In genomic region chr7:100075418-100075817, GRCh38 we compare ENCODE assay signal across 25 cellular contexts. TPM values are rescaled to one million over a fixed set of nuclear protein-coding genes. Genes with fewer than 3 reads are reported as not detected.
DNase-seq lines count a peak whose midpoint lies in the region; ATAC-seq, FAIRE-seq and TF ChIP-seq lines count a peak whose summit lies in the region.
"Had no signal": no experiment of that assay in that cellular context is flagged by ENCODE, and none has a peak within 500 bp of the region (broad histone marks: within the 10 kb centered on the region; RNA-seq: fewer than 3 reads in every experiment).

No MANE protein-coding gene starts in this region.

- intact Hi-C loops in HepG2 (cut with micrococcal nuclease; ENCODE audit: unreplicated experiment) (no loop called here), right lobe of liver (cut with DNase I) (no loop called here)

- H2BK120ac ChIP-seq in trophoblast cell (ENCODE audit: insufficient read depth, low read length, poor library complexity), result no peak overlapping the region

- TF ChIP-seq POLR2A in HepG2 (IDR thresholded peaks at IDR 0.05; ENCODE audit: insufficient read depth in 1 of 2, low read depth in 2 of 2, low read length in 2 of 2) (peak in 1 of 2 experiments; percentile 21; a peak in 1 of 4 replicates), right lobe of liver (IDR thresholded peaks at IDR 0.05) (no peak)

- no peak overlapping the region for H3K14ac ChIP-seq in trophoblast cell (ENCODE audit: low read length)

- H4K91ac ChIP-seq in trophoblast cell (ENCODE audit: low read depth, low read length), result no peak overlapping the region

- no peaks in the 10 kb centered on the region for H3K79me1 ChIP-seq in trophoblast cell (ENCODE audit: low read length)

- H3K36me3 Mint-ChIP-seq in glutamatergic neuron (ENCODE audit: unreplicated experiment), result peaks cover 62% of the 10 kb centered on the region
- peaks cover 22 to 93% (median 66%) of the 10 kb centered on the region in 3 donors for H3K36me3 Mint-ChIP-seq in naive thymus-derived CD8-positive, alpha-beta T cell

- in situ Hi-C loops in HepG2 (cut with HindIII; ENCODE audit: extremely low pct_ligation_motif_present, low pct_unique_long_range_greater_than_20kb), result no loop called here

- no TSS peak for BruUV-seq in HepG2 (replicated peaks; lab: Mats Ljungman, UMichigan)

- H3K36me3 ChIP-seq in HepG2 (replicated peaks in 1 of 2; ENCODE audit: control insufficient read depth in 1 of 2, insufficient read depth in 2 of 2, low read length in 2 of 2) (peaks cover 33 to 73% of the 10 kb centered on the region in 2 experiments), right lobe of liver (peaks cover 8 to 70% (median 54%) of the 10 kb centered on the region in 4 donors), trophoblast cell (ENCODE audit: control insufficient read depth in 1 of 2, insufficient read depth in 2 of 2, low read length in 2 of 2) (peaks cover 73 to 81% of the 10 kb centered on the region in 2 experiments)

- peaks cover 36% of the 10 kb centered on the region for H4K20me1 ChIP-seq in HepG2 (ENCODE audit: insufficient read depth, low read length)

- no peak overlapping the region for H3K27ac ChIP-seq in HepG2 (ENCODE audit: extremely low read length, insufficient read depth, low read length)
- no peak overlapping the region for H3K27ac ChIP-seq in right lobe of liver
- no peak overlapping the region for H3K27ac ChIP-seq in trophoblast cell (ENCODE audit: low read depth, low read length)
- H3K27ac ChIP-seq: 22Rv1 had no signal

- no peak overlapping the region for H4K8ac ChIP-seq in trophoblast cell (ENCODE audit: low read depth, low read length)

- no peak overlapping the region for H3K27ac Mint-ChIP-seq in glutamatergic neuron (ENCODE audit: unreplicated experiment)
- peak overlapping the region in 2 of 10 donors; percentile 55 to 69 for H3K27ac Mint-ChIP-seq in naive thymus-derived CD8-positive, alpha-beta T cell
- H3K27ac Mint-ChIP-seq: GM23338, H9 had no signal

- TF ChIP-seq EP300 in HepG2 (IDR thresholded peaks at IDR 0.05; ENCODE audit: low read depth in 2 of 2, low read length in 2 of 2) (no peak), HepG2 (CRISPR knock-in tag; IDR thresholded peaks at IDR 0.05; ENCODE audit: borderline replicate concordance) (no peak)

- H2AFZ ChIP-seq in HepG2 (ENCODE audit: low read length) (no peak overlapping the region), trophoblast cell (ENCODE audit: insufficient read depth, low read length, poor library complexity) (no peak overlapping the region)
- H2AFZ ChIP-seq: GM23338 had no signal

- peaks cover 39% of the 10 kb centered on the region for H3K4me1 ChIP-seq in HepG2 (ENCODE audit: insufficient read depth, low read length)
- peaks cover 0 to 25% (median 11%) of the 10 kb centered on the region in 4 donors for H3K4me1 ChIP-seq in right lobe of liver
- peaks cover 1 to 4% of the 10 kb centered on the region in 2 experiments for H3K4me1 ChIP-seq in trophoblast cell (ENCODE audit: control insufficient read depth in 1 of 2, insufficient read depth in 2 of 2, low read length in 2 of 2)
- H3K4me1 ChIP-seq: BE2C had no signal

- no peak overlapping the region for H2BK5ac ChIP-seq in trophoblast cell (ENCODE audit: low read depth, low read length, poor library complexity)

- H3K27me3 Mint-ChIP-seq in glutamatergic neuron (ENCODE audit: unreplicated experiment), result peaks cover 30% of the 10 kb centered on the region
- H3K27me3 Mint-ChIP-seq in naive thymus-derived CD8-positive, alpha-beta T cell, result no peaks in the 10 kb centered on the region
- H3K27me3 Mint-ChIP-seq: CD4-positive, alpha-beta memory T cell had no signal

- no peak overlapping the region for H2AK5ac ChIP-seq in trophoblast cell (ENCODE audit: low read length)

- no peaks in the 10 kb centered on the region for H3K27me3 ChIP-seq in HepG2 (ENCODE audit: control insufficient read depth in 1 of 2, insufficient read depth in 2 of 2, low read length in 2 of 2)
- no peaks in the 10 kb centered on the region for H3K27me3 ChIP-seq in right lobe of liver
- H3K27me3 ChIP-seq in trophoblast cell (ENCODE audit: insufficient read depth, low read length), result no peaks in the 10 kb centered on the region
- H3K27me3 ChIP-seq: BE2C had no signal

- ATAC-seq in HepG2 (no peak), right lobe of liver (no peak), HG03354 (IDR thresholded peaks at IDR 0.05; ENCODE audit: poor library complexity, severe bottlenecking, unreplicated experiment) (no peak), HG02759 (IDR thresholded peaks at IDR 0.05; ENCODE audit: unreplicated experiment) (no peak)
- no peak for ATAC-seq in naive thymus-derived CD8-positive, alpha-beta T cell
- ATAC-seq: GM23338, HCT116 had no signal

- peak overlapping the region; percentile 34 for H3K4me3 Mint-ChIP-seq in glutamatergic neuron (ENCODE audit: unreplicated experiment)
- H3K4me3 Mint-ChIP-seq in naive thymus-derived CD8-positive, alpha-beta T cell, result no peak overlapping the region
- H3K4me3 Mint-ChIP-seq: H9 had no signal

- H3K4ac ChIP-seq in trophoblast cell (ENCODE audit: low read depth, low read length), result no peak overlapping the region

- TF ChIP-seq CTCF in HepG2 (CRISPR knock-in tag; IDR thresholded peaks at IDR 0.05), result no peak
- TF ChIP-seq CTCF in right lobe of liver (IDR thresholded peaks at IDR 0.05), result no peak
- TF ChIP-seq CTCF in glutamatergic neuron (IDR thresholded peaks at IDR 0.05; ENCODE audit: partially characterized antibody, unreplicated experiment), result no peak

- H3K79me2 ChIP-seq in HepG2 (ENCODE audit: insufficient read depth, low read length) (peaks cover 52% of the 10 kb centered on the region), trophoblast cell (ENCODE audit: control insufficient read depth, insufficient read depth, low read length, poor library complexity) (peaks cover 7% of the 10 kb centered on the region)

- H3K9me3 Mint-ChIP-seq in glutamatergic neuron (ENCODE audit: unreplicated experiment), result peaks cover 39% of the 10 kb centered on the region
- H3K9me3 Mint-ChIP-seq in naive thymus-derived CD8-positive, alpha-beta T cell, result peaks cover 0 to 31% (median 18%) of the 10 kb centered on the region in 9 donors

- peak overlapping the region; percentile 74 for H3K18ac ChIP-seq in trophoblast cell (ENCODE audit: low read length)

- CTCF ChIA-PET in HepG2 (lab: Yijun Ruan, JAX; ENCODE audit: low intra/inter-chr PET ratio, low total read pairs), result no interaction called here

- H3K9me3 ChIP-seq in HepG2 (ENCODE audit: low read length), result no peaks in the 10 kb centered on the region
- H3K9me3 ChIP-seq in right lobe of liver, result peaks cover 4 to 14% (median 9%) of the 10 kb centered on the region in 4 donors
- H3K9me3 ChIP-seq in trophoblast cell (ENCODE audit: insufficient read depth, low read depth, low read length), result peaks cover 33% of the 10 kb centered on the region

- POLR2A ChIA-PET in HepG2 (lab: Yijun Ruan, JAX), result no interaction called here
- POLR2A ChIA-PET in naive thymus-derived CD8-positive, alpha-beta T cell (lab: Charles Lee), result interaction anchor here (0.5 to 1.1 kb wide), 3 partner anchors 16 to 362 kb away, joined by 3 read pairs; no protein-coding TSS in a partner anchor

- WGBS in HepG2 (ENCODE audit: low lambda C conversion rate), result 90% methylated on average over 6 of the region's 6 CpGs
- WGBS in right lobe of liver (ENCODE audit: insufficient coverage, low coverage, low lambda C conversion rate, missing lambda C conversion rate), result no CpG with 5 or more reads among the region's 6 CpGs
- WGBS in trophoblast cell (ENCODE audit: extremely low coverage, insufficient coverage, insufficient read length), result no CpG with 5 or more reads among the region's 6 CpGs

- H2BK12ac ChIP-seq in trophoblast cell (ENCODE audit: low read length), result no peak overlapping the region

- no peak overlapping the region for H3K23ac ChIP-seq in trophoblast cell (ENCODE audit: low read length)

- H3K4me2 ChIP-seq in HepG2 (ENCODE audit: low read depth, low read length), result no peak overlapping the region
- H3K4me2 ChIP-seq in trophoblast cell (ENCODE audit: low read length), result no peak overlapping the region
- H3K4me2 ChIP-seq: GM23338 had no signal

- H4K12ac ChIP-seq in trophoblast cell (ENCODE audit: low read depth, low read length), result no peak overlapping the region

- no peak overlapping the region for H3K4me3 ChIP-seq in HepG2 (replicated peaks in 1 of 3; ENCODE audit: insufficient read depth in 1 of 3, low read depth in 2 of 3, low read length in 3 of 3)
- no peak overlapping the region for H3K4me3 ChIP-seq in right lobe of liver
- H3K4me3 ChIP-seq in trophoblast cell (ENCODE audit: low read depth, low read length), result no peak overlapping the region
- H3K4me3 ChIP-seq: GM23338 had no signal

- TF ChIP-seq RAD21 in HepG2 (CRISPR knock-in tag; IDR thresholded peaks at IDR 0.05), result no peak

- no peak for DNase-seq in HepG2 (ENCODE audit: low spot score)
- no peak for DNase-seq in right lobe of liver
- no peak for DNase-seq in glutamatergic neuron
- no peak for DNase-seq in trophoblast cell
- DNase-seq in cortex of kidney (lab: John Stamatoyannopoulos, UW), result no peak
- no peak for DNase-seq in naive thymus-derived CD8-positive, alpha-beta T cell
- DNase-seq: ACHN; AML-193; BE2C; C1 segment of cervical spinal cord; Calu3; CD4-positive, alpha-beta memory T cell; COR-L47; DMS53; DMS79 treated with DMSO at 0.1 percent for 48 hours; GF-D8; H9 had no signal

- no peak for FAIRE-seq in HepG2 (lab: Jason Lieb, UNC)
- FAIRE-seq: A204.1, GM12891, GM18507 had no signal

- peaks cover 8% of the 10 kb centered on the region for H3K4me1 Mint-ChIP-seq in glutamatergic neuron (ENCODE audit: low read depth, unreplicated experiment)
- H3K4me1 Mint-ChIP-seq in naive thymus-derived CD8-positive, alpha-beta T cell, result peaks cover 12 to 21% (median 15%) of the 10 kb centered on the region in 4 donors

- H3K9ac ChIP-seq in HepG2 (ENCODE audit: insufficient read depth, low read depth, low read length) (no peak overlapping the region), trophoblast cell (ENCODE audit: low read length) (no peak overlapping the region)

RNA-seq across cellular contexts. Expression of gene ZNF3, which starts 6.1 kb away (rescaled TPM):
- total RNA-seq in HepG2 (2016; rRNA removed; fragmentation: Illumina TruSeq; extraction: Trizol) (53.2 and 56.9 TPM in 2 replicates), right lobe of liver (10 to 100 TPM in 5 of 6 experiments, 1 to 10 TPM in 1; 9.7 to 18.8 (median 14.0) TPM), glutamatergic neuron (ENCODE audit: unreplicated experiment) (87.9 TPM)
- 14.5 and 17.2 TPM in 2 replicates for total RNA-seq in HepG2 (2016; cell fraction: cytosol; rRNA removed; fragmentation: Illumina TruSeq; extraction: Trizol; ENCODE audit: low read depth)
- 49.6 and 57.2 TPM in 2 replicates for total RNA-seq in HepG2 (2016; cell fraction: insoluble cytoplasmic fraction; rRNA removed; fragmentation: Illumina TruSeq; extraction: Trizol)
- total RNA-seq in HepG2 (2016; cell fraction: membrane; rRNA removed; fragmentation: Illumina TruSeq; extraction: Trizol), result 31.0 and 33.2 TPM in 2 replicates
- total RNA-seq in HepG2 (2016; cell fraction: nucleus; rRNA removed; fragmentation: Illumina TruSeq; extraction: Trizol), result 75.6 and 79.7 TPM in 2 replicates
- 29.1 and 33.7 TPM in 2 replicates for polyA plus RNA-seq in HepG2 (2011; rRNA removed)
- 14.7 and 19.2 TPM in 2 replicates for polyA plus RNA-seq in HepG2 (2011; cell fraction: cytosol; rRNA removed)
- polyA plus RNA-seq in HepG2 (2011; cell fraction: nucleus; rRNA removed), result 57.3 and 62.4 TPM in 2 replicates
- 30.0 and 30.2 TPM in 2 replicates for polyA plus RNA-seq in HepG2 (2012)
- polyA plus RNA-seq in HepG2 (2016; cell fraction: cytosol; fragmentation: Illumina TruSeq; extraction: Trizol; ENCODE audit: low read depth), result 5.1 and 5.2 TPM in 2 replicates
- polyA plus RNA-seq in HepG2 (2016; cell fraction: insoluble cytoplasmic fraction; fragmentation: Illumina TruSeq; extraction: Trizol; ENCODE audit: low read depth), result 35.8 and 38.2 TPM in 2 replicates
- polyA plus RNA-seq in HepG2 (2016; cell fraction: membrane; fragmentation: Illumina TruSeq; extraction: Trizol; ENCODE audit: low read depth), result 12.2 and 13.7 TPM in 2 replicates
- 98.1 and 100 TPM in 2 replicates for polyA plus RNA-seq in HepG2 (2016; cell fraction: nucleus; fragmentation: Illumina TruSeq; extraction: Trizol; ENCODE audit: insufficient read depth, low read depth)
- polyA minus RNA-seq in HepG2 (2011; rRNA and poly(A)+ RNA removed; ENCODE audit: low replicate concordance), result 32.6 and 73.5 TPM in 2 replicates
- 17.8 and 19.3 TPM in 2 replicates for polyA minus RNA-seq in HepG2 (2011; cell fraction: cytosol; rRNA and poly(A)+ RNA removed)
- 103 and 106 TPM in 2 replicates for polyA minus RNA-seq in HepG2 (2011; cell fraction: nucleus; rRNA and poly(A)+ RNA removed)
- polyA plus RNA-seq in trophoblast cell (2013), result 31.8 and 35.0 TPM in 2 replicates
- total RNA-seq in naive thymus-derived CD8-positive, alpha-beta T cell, result 10 to 100 TPM; 42.7 to 48.8 TPM
- polyA plus RNA-seq in naive thymus-derived CD8-positive, alpha-beta T cell, result 10 to 100 TPM; 17.4 to 28.4 (median 20.2) TPM

RNA-seq across cellular contexts. Expression of gene COPS6, which starts 13.4 kb away (rescaled TPM):
- total RNA-seq in HepG2 (2016; rRNA removed; fragmentation: Illumina TruSeq; extraction: Trizol), result 33.4 and 64.4 TPM in 2 replicates
- total RNA-seq in HepG2 (2016; cell fraction: cytosol; rRNA removed; fragmentation: Illumina TruSeq; extraction: Trizol; ENCODE audit: low read depth), result 9.5 and 10.2 TPM in 2 replicates
- 36.3 and 62.5 TPM in 2 replicates for total RNA-seq in HepG2 (2016; cell fraction: insoluble cytoplasmic fraction; rRNA removed; fragmentation: Illumina TruSeq; extraction: Trizol)
- total RNA-seq in HepG2 (2016; cell fraction: membrane; rRNA removed; fragmentation: Illumina TruSeq; extraction: Trizol), result 15.0 and 17.1 TPM in 2 replicates
- 28.6 and 31.2 TPM in 2 replicates for total RNA-seq in HepG2 (2016; cell fraction: nucleus; rRNA removed; fragmentation: Illumina TruSeq; extraction: Trizol)
- polyA plus RNA-seq in HepG2 (2011; rRNA removed), result 117 and 124 TPM in 2 replicates
- 122 and 127 TPM in 2 replicates for polyA plus RNA-seq in HepG2 (2011; cell fraction: cytosol; rRNA removed)
- 63.0 and 72.5 TPM in 2 replicates for polyA plus RNA-seq in HepG2 (2011; cell fraction: nucleus; rRNA removed)
- 71.1 and 91.2 TPM in 2 replicates for polyA plus RNA-seq in HepG2 (2012)
- 26.8 and 27.5 TPM in 2 replicates for polyA plus RNA-seq in HepG2 (2016; cell fraction: cytosol; fragmentation: Illumina TruSeq; extraction: Trizol; ENCODE audit: low read depth)
- 132 and 136 TPM in 2 replicates for polyA plus RNA-seq in HepG2 (2016; cell fraction: insoluble cytoplasmic fraction; fragmentation: Illumina TruSeq; extraction: Trizol; ENCODE audit: low read depth)
- polyA plus RNA-seq in HepG2 (2016; cell fraction: membrane; fragmentation: Illumina TruSeq; extraction: Trizol; ENCODE audit: low read depth), result 25.7 and 26.0 TPM in 2 replicates
- polyA plus RNA-seq in HepG2 (2016; cell fraction: nucleus; fragmentation: Illumina TruSeq; extraction: Trizol; ENCODE audit: insufficient read depth, low read depth), result 83.2 and 85.6 TPM in 2 replicates
- 104 and 348 TPM in 2 replicates for polyA minus RNA-seq in HepG2 (2011; rRNA and poly(A)+ RNA removed; ENCODE audit: low replicate concordance)
- 44.1 and 55.6 TPM in 2 replicates for polyA minus RNA-seq in HepG2 (2011; cell fraction: cytosol; rRNA and poly(A)+ RNA removed)
- 29.6 and 33.3 TPM in 2 replicates for polyA minus RNA-seq in HepG2 (2011; cell fraction: nucleus; rRNA and poly(A)+ RNA removed)
- total RNA-seq in right lobe of liver, result 10 to 100 TPM; 28.3 to 49.7 (median 42.7) TPM
- total RNA-seq in glutamatergic neuron (ENCODE audit: unreplicated experiment), result 77.4 TPM
- polyA plus RNA-seq in trophoblast cell (2013), result 71.8 and 73.0 TPM in 2 replicates
- total RNA-seq in naive thymus-derived CD8-positive, alpha-beta T cell, result 10 to 100 TPM; 72.0 to 80.2 TPM
- polyA plus RNA-seq in naive thymus-derived CD8-positive, alpha-beta T cell, result 100 to 1,000 TPM; 107 to 145 (median 121) TPM

RNA-seq across cellular contexts. Expression of gene MCM7, which starts 25.8 kb away (rescaled TPM):
- total RNA-seq in HepG2 (2016; rRNA removed; fragmentation: Illumina TruSeq; extraction: Trizol) (214 and 229 TPM in 2 replicates), right lobe of liver (10 to 100 TPM; 12.6 to 25.9 (median 20.8) TPM), glutamatergic neuron (ENCODE audit: unreplicated experiment) (196 TPM)
- 19.3 and 25.3 TPM in 2 replicates for total RNA-seq in HepG2 (2016; cell fraction: cytosol; rRNA removed; fragmentation: Illumina TruSeq; extraction: Trizol; ENCODE audit: low read depth)
- 222 and 231 TPM in 2 replicates for total RNA-seq in HepG2 (2016; cell fraction: insoluble cytoplasmic fraction; rRNA removed; fragmentation: Illumina TruSeq; extraction: Trizol)
- total RNA-seq in HepG2 (2016; cell fraction: membrane; rRNA removed; fragmentation: Illumina TruSeq; extraction: Trizol), result 36.3 and 40.6 TPM in 2 replicates
- total RNA-seq in HepG2 (2016; cell fraction: nucleus; rRNA removed; fragmentation: Illumina TruSeq; extraction: Trizol), result 158 and 170 TPM in 2 replicates
- polyA plus RNA-seq in HepG2 (2011; rRNA removed), result 74.6 and 84.5 TPM in 2 replicates
- 43.5 and 88.2 TPM in 2 replicates for polyA plus RNA-seq in HepG2 (2011; cell fraction: cytosol; rRNA removed)
- 179 and 250 TPM in 2 replicates for polyA plus RNA-seq in HepG2 (2011; cell fraction: nucleus; rRNA removed)
- polyA plus RNA-seq in HepG2 (2012), result 55.3 and 79.0 TPM in 2 replicates
- 13.7 and 15.9 TPM in 2 replicates for polyA plus RNA-seq in HepG2 (2016; cell fraction: cytosol; fragmentation: Illumina TruSeq; extraction: Trizol; ENCODE audit: low read depth)
- polyA plus RNA-seq in HepG2 (2016; cell fraction: insoluble cytoplasmic fraction; fragmentation: Illumina TruSeq; extraction: Trizol; ENCODE audit: low read depth), result 184 and 192 TPM in 2 replicates
- 21.2 and 24.5 TPM in 2 replicates for polyA plus RNA-seq in HepG2 (2016; cell fraction: membrane; fragmentation: Illumina TruSeq; extraction: Trizol; ENCODE audit: low read depth)
- polyA plus RNA-seq in HepG2 (2016; cell fraction: nucleus; fragmentation: Illumina TruSeq; extraction: Trizol; ENCODE audit: insufficient read depth, low read depth), result 208 and 214 TPM in 2 replicates
- polyA minus RNA-seq in HepG2 (2011; rRNA and poly(A)+ RNA removed; ENCODE audit: low replicate concordance), result 187 and 581 TPM in 2 replicates
- 44.7 and 74.8 TPM in 2 replicates for polyA minus RNA-seq in HepG2 (2011; cell fraction: cytosol; rRNA and poly(A)+ RNA removed)
- polyA minus RNA-seq in HepG2 (2011; cell fraction: nucleus; rRNA and poly(A)+ RNA removed), result 108 and 139 TPM in 2 replicates
- 146 and 149 TPM in 2 replicates for polyA plus RNA-seq in trophoblast cell (2013)
- 100 to 1,000 TPM; 159 to 161 TPM for total RNA-seq in naive thymus-derived CD8-positive, alpha-beta T cell
- polyA plus RNA-seq in naive thymus-derived CD8-positive, alpha-beta T cell, result 10 to 100 TPM; 28.7 to 46.6 (median 40.1) TPM

RNA-seq across cellular contexts. Expression of gene ZSCAN21, which starts 25.8 kb away (rescaled TPM):
- total RNA-seq in HepG2 (2016; rRNA removed; fragmentation: Illumina TruSeq; extraction: Trizol) (10.0 and 11.8 TPM in 2 replicates), right lobe of liver (1 to 10 TPM; 4.3 to 8.1 (median 5.7) TPM), glutamatergic neuron (ENCODE audit: unreplicated experiment) (26.3 TPM)
- total RNA-seq in HepG2 (2016; cell fraction: cytosol; rRNA removed; fragmentation: Illumina TruSeq; extraction: Trizol; ENCODE audit: low read depth), result 3.2 and 3.8 TPM in 2 replicates
- total RNA-seq in HepG2 (2016; cell fraction: insoluble cytoplasmic fraction; rRNA removed; fragmentation: Illumina TruSeq; extraction: Trizol), result 9.0 and 11.1 TPM in 2 replicates
- 5.6 and 5.8 TPM in 2 replicates for total RNA-seq in HepG2 (2016; cell fraction: membrane; rRNA removed; fragmentation: Illumina TruSeq; extraction: Trizol)
- total RNA-seq in HepG2 (2016; cell fraction: nucleus; rRNA removed; fragmentation: Illumina TruSeq; extraction: Trizol), result 6.2 and 6.3 TPM in 2 replicates
- polyA plus RNA-seq in HepG2 (2011; rRNA removed), result 7.0 and 8.5 TPM in 2 replicates
- 6.5 and 7.7 TPM in 2 replicates for polyA plus RNA-seq in HepG2 (2011; cell fraction: cytosol; rRNA removed)
- polyA plus RNA-seq in HepG2 (2011; cell fraction: nucleus; rRNA removed), result 4.4 and 4.7 TPM in 2 replicates
- 5.6 and 6.7 TPM in 2 replicates for polyA plus RNA-seq in HepG2 (2012)
- polyA plus RNA-seq in HepG2 (2016; cell fraction: cytosol; fragmentation: Illumina TruSeq; extraction: Trizol; ENCODE audit: low read depth), result 1.5 and 1.7 TPM in 2 replicates
- polyA plus RNA-seq in HepG2 (2016; cell fraction: insoluble cytoplasmic fraction; fragmentation: Illumina TruSeq; extraction: Trizol; ENCODE audit: low read depth), result 10.0 and 11.5 TPM in 2 replicates
- polyA plus RNA-seq in HepG2 (2016; cell fraction: membrane; fragmentation: Illumina TruSeq; extraction: Trizol; ENCODE audit: low read depth), result 3.1 and 3.5 TPM in 2 replicates
- 8.6 and 9.3 TPM in 2 replicates for polyA plus RNA-seq in HepG2 (2016; cell fraction: nucleus; fragmentation: Illumina TruSeq; extraction: Trizol; ENCODE audit: insufficient read depth, low read depth)
- 4.0 and 4.9 TPM in 2 replicates for polyA minus RNA-seq in HepG2 (2011; rRNA and poly(A)+ RNA removed; ENCODE audit: low replicate concordance)
- polyA minus RNA-seq in HepG2 (2011; cell fraction: cytosol; rRNA and poly(A)+ RNA removed), result 2.6 and 5.7 TPM in 2 replicates
- polyA minus RNA-seq in HepG2 (2011; cell fraction: nucleus; rRNA and poly(A)+ RNA removed), result 3.1 and 4.2 TPM in 2 replicates
- 12.9 and 13.0 TPM in 2 replicates for polyA plus RNA-seq in trophoblast cell (2013)
- 10 to 100 TPM in 1 of 2 experiments, 1 to 10 TPM in 1; 8.3 to 10.5 TPM for total RNA-seq in naive thymus-derived CD8-positive, alpha-beta T cell
- 10 to 100 TPM in 1 of 3 donors, 1 to 10 TPM in 2; 5.2 to 11.2 (median 8.2) TPM for polyA plus RNA-seq in naive thymus-derived CD8-positive, alpha-beta T cell

RNA-seq across cellular contexts. Expression of gene AP4M1, which starts 26.0 kb away (rescaled TPM):
- total RNA-seq in HepG2 (2016; rRNA removed; fragmentation: Illumina TruSeq; extraction: Trizol) (8.2 and 9.7 TPM in 2 replicates), right lobe of liver (1 to 10 TPM; 2.7 to 7.3 (median 4.3) TPM), glutamatergic neuron (ENCODE audit: unreplicated experiment) (25.9 TPM)
- total RNA-seq in HepG2 (2016; cell fraction: cytosol; rRNA removed; fragmentation: Illumina TruSeq; extraction: Trizol; ENCODE audit: low read depth), result 4.1 and 5.3 TPM in 2 replicates
- 7.7 and 10.0 TPM in 2 replicates for total RNA-seq in HepG2 (2016; cell fraction: insoluble cytoplasmic fraction; rRNA removed; fragmentation: Illumina TruSeq; extraction: Trizol)
- 5.6 and 6.2 TPM in 2 replicates for total RNA-seq in HepG2 (2016; cell fraction: membrane; rRNA removed; fragmentation: Illumina TruSeq; extraction: Trizol)
- 5.9 and 11.5 TPM in 2 replicates for total RNA-seq in HepG2 (2016; cell fraction: nucleus; rRNA removed; fragmentation: Illumina TruSeq; extraction: Trizol)
- polyA plus RNA-seq in HepG2 (2011; rRNA removed), result 6.0 and 6.3 TPM in 2 replicates
- polyA plus RNA-seq in HepG2 (2011; cell fraction: cytosol; rRNA removed), result 3.9 and 4.9 TPM in 2 replicates
- 11.1 and 15.0 TPM in 2 replicates for polyA plus RNA-seq in HepG2 (2011; cell fraction: nucleus; rRNA removed)
- polyA plus RNA-seq in HepG2 (2012), result 4.9 and 5.0 TPM in 2 replicates
- 2.8 and 2.9 TPM in 2 replicates for polyA plus RNA-seq in HepG2 (2016; cell fraction: cytosol; fragmentation: Illumina TruSeq; extraction: Trizol; ENCODE audit: low read depth)
- 5.9 and 7.7 TPM in 2 replicates for polyA plus RNA-seq in HepG2 (2016; cell fraction: insoluble cytoplasmic fraction; fragmentation: Illumina TruSeq; extraction: Trizol; ENCODE audit: low read depth)
- 3.9 and 4.1 TPM in 2 replicates for polyA plus RNA-seq in HepG2 (2016; cell fraction: membrane; fragmentation: Illumina TruSeq; extraction: Trizol; ENCODE audit: low read depth)
- 13.0 and 18.6 TPM in 2 replicates for polyA plus RNA-seq in HepG2 (2016; cell fraction: nucleus; fragmentation: Illumina TruSeq; extraction: Trizol; ENCODE audit: insufficient read depth, low read depth)
- 10.8 and 17.7 TPM in 2 replicates for polyA minus RNA-seq in HepG2 (2011; rRNA and poly(A)+ RNA removed; ENCODE audit: low replicate concordance)
- polyA minus RNA-seq in HepG2 (2011; cell fraction: cytosol; rRNA and poly(A)+ RNA removed), result 3.0 and 5.2 TPM in 2 replicates
- polyA minus RNA-seq in HepG2 (2011; cell fraction: nucleus; rRNA and poly(A)+ RNA removed), result 6.7 and 7.2 TPM in 2 replicates
- 11.0 and 11.6 TPM in 2 replicates for polyA plus RNA-seq in trophoblast cell (2013)
- 10 to 100 TPM in 1 of 2 experiments, 1 to 10 TPM in 1; 7.5 to 10.9 TPM for total RNA-seq in naive thymus-derived CD8-positive, alpha-beta T cell
- 1 to 10 TPM; 1.7 to 3.6 (median 2.3) TPM for polyA plus RNA-seq in naive thymus-derived CD8-positive, alpha-beta T cell
